Comparison of ENCODE assay signal across 11 cellular contexts in genomic region chr17:59607817-59608403, GRCh38. TPM values are rescaled to one million over a fixed set of nuclear protein-coding genes. Genes with fewer than 3 reads are reported as not detected.
A peak's percentile ranks its signal among the peaks of the same experiment; 100 is the strongest.
DNase-seq lines count a peak whose midpoint lies in the region; ATAC-seq and TF ChIP-seq lines count a peak whose summit lies in the region.
"Had no signal": no experiment of that assay in that cellular context is flagged by ENCODE, and none has a peak within 500 bp of the region (broad histone marks: within the 10 kb centered on the region; RNA-seq: fewer than 3 reads in every experiment).

No MANE protein-coding gene starts in this region.

- ATAC-seq in activated T-cell treated with anti-CD3 and anti-CD28 coated beads, Interleukin-2, amount 50 U/mL, for 4 hours: no peak
- ATAC-seq in effector memory CD8-positive, alpha-beta T cell (replicated peaks): peak; percentile 48
- ATAC-seq: stimulated activated effector memory CD8-positive, alpha-beta T cell treated with anti-CD3 and anti-CD28 coated beads, Interleukin-12 subunit alpha, Interleukin-12 subunit beta, amount 100 ng/mL, for 72 hours had no signal

- H3K4me3 Mint-ChIP-seq in activated T-cell treated with anti-CD3 and anti-CD28 coated beads, Interleukin-2, amount 50 U/mL, for 4 hours: no peak overlapping the region
- no peak overlapping the region for H3K4me3 Mint-ChIP-seq in effector memory CD8-positive, alpha-beta T cell
- H3K4me3 Mint-ChIP-seq: CD4-positive, CD25-positive, alpha-beta regulatory T cell; nephron; stimulated activated effector memory CD8-positive, alpha-beta T cell treated with anti-CD3 and anti-CD28 coated beads, Interleukin-12 subunit alpha, Interleukin-12 subunit beta, amount 100 ng/mL, for 72 hours had no signal

- H3K27me3 Mint-ChIP-seq in activated T-cell treated with anti-CD3 and anti-CD28 coated beads, Interleukin-2, amount 50 U/mL, for 4 hours (ENCODE audit: low read depth): no peaks in the 10 kb centered on the region
- no peaks in the 10 kb centered on the region for H3K27me3 Mint-ChIP-seq in effector memory CD8-positive, alpha-beta T cell
- H3K27me3 Mint-ChIP-seq: CD4-positive, CD25-positive, alpha-beta regulatory T cell had no signal

- no peaks in the 10 kb centered on the region for H3K4me1 Mint-ChIP-seq in activated T-cell treated with anti-CD3 and anti-CD28 coated beads, Interleukin-2, amount 50 U/mL, for 4 hours (ENCODE audit: low read depth)
- no peaks in the 10 kb centered on the region for H3K4me1 Mint-ChIP-seq in effector memory CD8-positive, alpha-beta T cell (ENCODE audit: low read depth in 2 of 2)
- H3K4me1 Mint-ChIP-seq: nephron; stimulated activated effector memory CD8-positive, alpha-beta T cell treated with anti-CD3 and anti-CD28 coated beads, Interleukin-12 subunit alpha, Interleukin-12 subunit beta, amount 100 ng/mL, for 72 hours had no signal

- peaks cover 0 to 36% (median 0%) of the 10 kb centered on the region in 3 donors for H3K36me3 ChIP-seq in Peyer's patch

- peak in 4 of 6 experiments; percentile 6 to 33 (median 24) for TF ChIP-seq CTCF in Peyer's patch (IDR thresholded peaks at IDR 0.05)

- TF ChIP-seq POLR2A in Peyer's patch (IDR thresholded peaks at IDR 0.05): no peak

- H3K9me3 ChIP-seq in Peyer's patch: no peaks in the 10 kb centered on the region

- no peak overlapping the region for H3K27ac ChIP-seq in Peyer's patch

- no peaks in the 10 kb centered on the region for H3K9me3 Mint-ChIP-seq in activated T-cell treated with anti-CD3 and anti-CD28 coated beads, Interleukin-2, amount 50 U/mL, for 4 hours
- no peaks in the 10 kb centered on the region for H3K9me3 Mint-ChIP-seq in effector memory CD8-positive, alpha-beta T cell
- H3K9me3 Mint-ChIP-seq: nephron; stimulated activated effector memory CD8-positive, alpha-beta T cell treated with anti-CD3 and anti-CD28 coated beads, Interleukin-12 subunit alpha, Interleukin-12 subunit beta, amount 100 ng/mL, for 72 hours had no signal

- no peaks in the 10 kb centered on the region for H3K27me3 ChIP-seq in Peyer's patch

- peaks cover 31% of the 10 kb centered on the region for H3K36me3 Mint-ChIP-seq in activated T-cell treated with anti-CD3 and anti-CD28 coated beads, Interleukin-2, amount 50 U/mL, for 4 hours (ENCODE audit: insufficient read depth)
- H3K36me3 Mint-ChIP-seq in effector memory CD8-positive, alpha-beta T cell (ENCODE audit: insufficient read depth): peaks cover 54% of the 10 kb centered on the region

- no peaks in the 10 kb centered on the region for H3K4me1 ChIP-seq in Peyer's patch

- no peak overlapping the region for H3K27ac Mint-ChIP-seq in effector memory CD8-positive, alpha-beta T cell
- H3K27ac Mint-ChIP-seq: nephron; stimulated activated effector memory CD8-positive, alpha-beta T cell treated with anti-CD3 and anti-CD28 coated beads, Interleukin-12 subunit alpha, Interleukin-12 subunit beta, amount 100 ng/mL, for 72 hours had no signal

- DNase-seq in activated T-cell treated with anti-CD3 and anti-CD28 coated beads, Interleukin-2, amount 50 U/mL, for 1 hour: peak; percentile 27
- no peak for DNase-seq in activated T-cell treated with anti-CD3 and anti-CD28 coated beads, Interleukin-2, amount 50 U/mL, for 4 hours
- DNase-seq in Peyer's patch: peak in 1 of 3 donors; percentile 57
- DNase-seq in effector memory CD8-positive, alpha-beta T cell: peak in 1 of 3 experiments; percentile 26
- peak; percentile 40 for DNase-seq in stimulated activated CD4-positive, alpha-beta T cell treated with anti-CD3 and anti-CD28 coated beads, Interleukin-4, amount 100 ng/mL, for 24 hours
- DNase-seq in epidermal melanocyte (ENCODE audit: insufficient read length, low spot score): no peak
- DNase-seq in DMS153 (lab: John Stamatoyannopoulos, UW): no peak
- no peak for DNase-seq in GDM1 (lab: John Stamatoyannopoulos, UW)

- no peak overlapping the region for H3K4me3 ChIP-seq in Peyer's patch

RNA-seq across cellular contexts. Expression of gene CLTC, which starts 11.8 kb away (rescaled TPM):
- 100 to 1,000 TPM; 177 to 195 (median 183) TPM for total RNA-seq in activated T-cell treated with anti-CD3 and anti-CD28 coated beads, Interleukin-2, amount 50 U/mL, for 4 hours
- total RNA-seq in Peyer's patch: 100 to 1,000 TPM; 174 to 224 (median 198) TPM

RNA-seq across cellular contexts. Expression of gene DHX40, which starts 42.5 kb away (rescaled TPM):
- 10 to 100 TPM; 14.5 to 15.3 (median 15.3) TPM for total RNA-seq in activated T-cell treated with anti-CD3 and anti-CD28 coated beads, Interleukin-2, amount 50 U/mL, for 4 hours
- 10 to 100 TPM; 13.3 to 28.1 (median 16.5) TPM for total RNA-seq in Peyer's patch

Comparison
In these comparisons a context has a peak if more than half of its experiments do, and no peak if none do; other contexts are left out.
1. DNase-seq: peak in activated T-cell treated with anti-CD3 and anti-CD28 coated beads, Interleukin-2, amount 50 U/mL, for 1 hour (single experiment) and stimulated activated CD4-positive, alpha-beta T cell treated with anti-CD3 and anti-CD28 coated beads, Interleukin-4, amount 100 ng/mL, for 24 hours (single experiment); none in activated T-cell treated with anti-CD3 and anti-CD28 coated beads, Interleukin-2, amount 50 U/mL, for 4 hours (single experiment), epidermal melanocyte (single experiment), DMS153 (single experiment) and GDM1 (single experiment).